Comparison of ENCODE assay signal across 22 cellular contexts in genomic region chr3:108281670-108282069, GRCh38.
"Had no signal": no experiment of that assay in that cellular context is flagged by ENCODE, and none has a peak within 500 bp of the region (broad histone marks: within the 10 kb centered on the region; RNA-seq: fewer than 3 reads in every experiment).

No MANE protein-coding gene starts in this region.

- H3K27me3 ChIP-seq: heart left ventricle, ovary, right lobe of liver, transverse colon, uterus had no signal

- H3K4me1 ChIP-seq: heart left ventricle, right lobe of liver, uterus had no signal

- DNase-seq: activated CD4-positive, alpha-beta memory T cell treated with anti-CD3 and anti-CD28 coated beads for 36 hours; activated CD4-positive, alpha-beta T cell treated with anti-CD3 and anti-CD28 coated beads, Interleukin-2, amount 10 ng/mL, durations not matched to agents 24 days and 14 days; activated CD4-positive, CD25-positive, alpha-beta regulatory T cell treated with anti-CD3 and anti-CD28 coated beads, Interleukin-2, amount 50 U/mL, for 72 hours; activated CD8-positive, alpha-beta memory T cell treated with anti-CD3 and anti-CD28 coated beads, Interleukin-2, amount 50 U/mL, for 48 hours; activated gamma-delta T cell; activated naive CD4-positive, alpha-beta T cell treated with anti-CD3 and anti-CD28 coated beads, Interleukin-2, amount 10 ng/mL, durations not matched to agents 7 days and 5 days; activated T-cell treated with anti-CD3 and anti-CD28 coated beads, Interleukin-2, amount 50 U/mL, for 24 hours; amniotic stem cell; caudate nucleus; cortex of kidney; effector memory CD8-positive, alpha-beta T cell; erythroblast; heart left ventricle; hypothalamus; midbrain; naive thymus-derived CD4-positive, alpha-beta T cell; ovary; right lobe of liver; stimulated activated CD4-positive, alpha-beta T cell treated with anti-CD3 and anti-CD28 coated beads, Interleukin-2, amount 100 ng/mL, for 48 hours; stimulated activated naive CD4-positive, alpha-beta T cell treated with Interleukin-2 at 50 U/mL for 16 hours; transverse colon; uterus had no signal

- ATAC-seq: effector memory CD8-positive, alpha-beta T cell; heart left ventricle; naive thymus-derived CD4-positive, alpha-beta T cell; right lobe of liver had no signal

- H3K4me3 ChIP-seq: heart left ventricle, ovary, right lobe of liver, transverse colon, uterus had no signal

- H3K36me3 ChIP-seq: heart left ventricle, ovary, right lobe of liver, transverse colon, uterus had no signal

- H3K9me3 ChIP-seq: ovary, right lobe of liver had no signal
